Comparison of ENCODE assay signal across 16 cellular contexts in genomic region chr22:45233827-45234226, GRCh38. TPM values are rescaled to one million over a fixed set of nuclear protein-coding genes. Genes with fewer than 3 reads are reported as not detected.
DNase-seq lines count a peak whose midpoint lies in the region; ATAC-seq, FAIRE-seq and TF ChIP-seq lines count a peak whose summit lies in the region.
"Had no signal": no experiment of that assay in that cellular context is flagged by ENCODE, and none has a peak within 500 bp of the region (broad histone marks: within the 10 kb centered on the region; RNA-seq: fewer than 3 reads in every experiment).

No MANE protein-coding gene starts in this region.

- H3K27ac ChIP-seq in GM12878 (ENCODE audit: control insufficient read depth, insufficient read depth) (peak overlapping the region; percentile 24; the same call in 1 of the 2 replicates), neuronal stem cell (replicated peaks; ENCODE audit: low read length) (no peak overlapping the region), temporal lobe (ENCODE audit: low read depth, low read length) (peak overlapping the region; percentile 47)
- H3K27ac ChIP-seq: SJCRH30 had no signal

- H3K4me3 ChIP-seq in H7 (ENCODE audit: insufficient read depth, low read depth, low read length) (no peak overlapping the region), GM12878 (no peak overlapping the region), neuronal stem cell (ENCODE audit: low read length in 2 of 2) (no peak overlapping the region), HAP-1 (no peak overlapping the region)
- H3K4me3 ChIP-seq: SJCRH30 had no signal

- WGBS in GM12878 (ENCODE audit: insufficient coverage, insufficient replicate concordance, low lambda C conversion rate, missing lambda C conversion rate): over 99% methylated on average over 10 of the region's 10 CpGs
- no CpG with 5 or more reads among the region's 10 CpGs for WGBS in neuronal stem cell (ENCODE audit: extremely low coverage in 2 of 2, insufficient read length in 2 of 2, insufficient replicate concordance in 1 of 2), 2 donors

- RAD21 ChIA-PET in GM12878 (lab: Charles Lee; ENCODE audit: unreplicated experiment): interaction anchor here (0.8 to 3.8 kb wide), 7 partner anchors 12 to 70 kb away, joined by 3 to 28 read pairs (median 4); partner anchors contain the start of gene NUP50

- DNase-seq in H7 (peak; percentile 50), GM12878 (ENCODE audit: low read depth, low spot score) (no peak), neuronal stem cell (ENCODE audit: low spot score) (no peak), SW480 (ENCODE audit: low spot score) (no peak), HT-29 (ENCODE audit: low spot score) (no peak), HAP-1 (ENCODE audit: low spot score in 2 of 2) (no peak)
- DNase-seq: BE2C, HCEC 1CT, NCI-H1417, NCI-H2029, NCI-H2171 treated with DMSO at 0.1 percent for 48 hours, NCI-H510A treated with DMSO at 0.1 percent for 48 hours, SJCRH30, SW 1271 had no signal

- ATAC-seq in GM12878: no peak

- H3K36me3 ChIP-seq in H7 (replicated peaks; ENCODE audit: control insufficient read depth, insufficient read depth, low read length) (peaks cover 4% of the 10 kb centered on the region), GM12878 (ENCODE audit: control insufficient read depth in 2 of 2, insufficient read depth in 2 of 2, low read length in 1 of 2) (peaks cover 3 to 11% of the 10 kb centered on the region in 2 experiments; a peak in 2 of 4 replicates), neuronal stem cell (replicated peaks in 1 of 2; ENCODE audit: control insufficient read depth in 2 of 2, insufficient read depth in 2 of 2, low read length in 2 of 2) (no peaks in the 10 kb centered on the region), HAP-1 (replicated peaks) (peaks cover under 1% of the 10 kb centered on the region; the same call in 1 of the 2 replicates)
- H3K36me3 ChIP-seq: SJCRH30 had no signal

- H2BK12ac ChIP-seq in neuronal stem cell (ENCODE audit: low read length): no peak overlapping the region

- H4K91ac ChIP-seq in neuronal stem cell (ENCODE audit: low read depth, low read length, poor library complexity): peak overlapping the region; percentile 11

- intact Hi-C loops in GM12878 (cut with micrococcal nuclease; ENCODE audit: unreplicated experiment): no loop called here

- H2BK5ac ChIP-seq in neuronal stem cell (ENCODE audit: low read length): peak overlapping the region; percentile 62

- peak overlapping the region; percentile 25 for H3K23ac ChIP-seq in neuronal stem cell (ENCODE audit: low read depth, low read length, poor library complexity)

- no peak overlapping the region for H2BK15ac ChIP-seq in neuronal stem cell (ENCODE audit: low read length)

- H4K8ac ChIP-seq in neuronal stem cell (ENCODE audit: low read depth, low read length): peak overlapping the region; percentile 17

- FAIRE-seq in GM12878 (lab: Jason Lieb, UNC): no peak

- H3K79me2 ChIP-seq in GM12878 (ENCODE audit: control insufficient read depth, insufficient read depth, low read length): peaks cover 78% of the 10 kb centered on the region

- no peaks in the 10 kb centered on the region for H3K9me3 ChIP-seq in GM12878 (replicated peaks; ENCODE audit: control insufficient read depth, insufficient read depth, low read length)
- H3K9me3 ChIP-seq in neuronal stem cell (replicated peaks in 1 of 2; ENCODE audit: control insufficient read depth in 2 of 2, insufficient read depth in 1 of 2, low read depth in 1 of 2, low read length in 2 of 2): no peaks in the 10 kb centered on the region
- no peaks in the 10 kb centered on the region for H3K9me3 ChIP-seq in HAP-1
- H3K9me3 ChIP-seq: BE2C, SJCRH30 had no signal

- CTCF ChIA-PET in GM12878 (lab: Yijun Ruan, JAX): interaction anchor here (1.0 to 2.4 kb wide), 5 partner anchors 16 to 413 kb away, joined by 3 to 13 read pairs (median 5); no protein-coding TSS in a partner anchor

- no TSS peak for BruUV-seq in GM12878 (replicated peaks; lab: Mats Ljungman, UMichigan)

- H3K4me1 ChIP-seq in GM12878 (ENCODE audit: control insufficient read depth, insufficient read depth, low read length): peaks cover 52% of the 10 kb centered on the region
- H3K4me1 ChIP-seq in neuronal stem cell (ENCODE audit: control insufficient read depth in 2 of 2, insufficient read depth in 1 of 2, low read depth in 1 of 2, low read length in 2 of 2): peaks cover 2 to 5% of the 10 kb centered on the region in 2 donors
- peaks cover under 1% of the 10 kb centered on the region; the same call in 1 of the 2 replicates for H3K4me1 ChIP-seq in HAP-1
- H3K4me1 ChIP-seq: BE2C, SJCRH30 had no signal

- SMC1A ChIA-PET in GM12878 (lab: Charles Lee; ENCODE audit: uncharacterized antibody, unreplicated experiment): interaction anchor here (0.7 to 5.2 kb wide), 9 partner anchors 13 to 97 kb away, joined by 3 to 32 read pairs (median 5); no protein-coding TSS in a partner anchor

- POLR2A ChIA-PET in GM12878 (lab: Charles Lee): interaction anchor here (1.2 to 2.8 kb wide), 4 partner anchors 12 to 70 kb away, joined by 3 to 16 read pairs (median 8); partner anchors contain the start of gene NUP50

- no peak overlapping the region for H2BK120ac ChIP-seq in neuronal stem cell (ENCODE audit: low read depth, low read length)

- H3K9ac ChIP-seq in GM12878 (ENCODE audit: control insufficient read depth, insufficient read depth, low read length) (peak overlapping the region; percentile 1; the same call in 1 of the 2 replicates), neuronal stem cell (ENCODE audit: low read depth, low read length, poor library complexity) (no peak overlapping the region)

- H3K27me3 ChIP-seq in H7 (ENCODE audit: control insufficient read depth, insufficient read depth, low read length) (no peaks in the 10 kb centered on the region), GM12878 (replicated peaks in 1 of 2; ENCODE audit: control insufficient read depth in 2 of 2, insufficient read depth in 2 of 2, low read length in 1 of 2) (no peaks in the 10 kb centered on the region), neuronal stem cell (ENCODE audit: control insufficient read depth in 3 of 3, insufficient read depth in 3 of 3, low read depth in 1 of 3, low read length in 3 of 3) (no peaks in the 10 kb centered on the region), HAP-1 (ENCODE audit: low read depth) (no peaks in the 10 kb centered on the region)
- H3K27me3 ChIP-seq: BE2C, SJCRH30 had no signal

- no peak overlapping the region for H3K4ac ChIP-seq in neuronal stem cell (ENCODE audit: low read length)

- in situ Hi-C loops in GM12878 (cut with MboI) (no loop called here), HAP-1 (cut with MboI; ENCODE audit: low sequenced_read_pairs) (no loop called here)

- no peak for TF ChIP-seq RAD21 in GM12878 (IDR thresholded peaks at IDR 0.05; ENCODE audit: insufficient read depth, low read depth, low read length)

- peak overlapping the region; percentile 85 for H3K14ac ChIP-seq in neuronal stem cell (ENCODE audit: low read length)

- peak; percentile 44; the same call in 1 of the 2 replicates for TF ChIP-seq POLR2A in GM12878 (IDR thresholded peaks at IDR 0.05; ENCODE audit: low read depth, low read length)

- H2AK5ac ChIP-seq in neuronal stem cell (ENCODE audit: low read depth, low read length): no peak overlapping the region

- no peak overlapping the region for H3K18ac ChIP-seq in neuronal stem cell (ENCODE audit: low read length)

- no peaks in the 10 kb centered on the region for H4K20me1 ChIP-seq in GM12878 (ENCODE audit: control insufficient read depth, insufficient read depth)

- no peak overlapping the region for H2AFZ ChIP-seq in GM12878 (ENCODE audit: control insufficient read depth, low read depth, low read length)
- H2AFZ ChIP-seq in neuronal stem cell (ENCODE audit: low read length): no peak overlapping the region

- H3K79me1 ChIP-seq in neuronal stem cell (ENCODE audit: low read depth, low read length): peaks cover 12% of the 10 kb centered on the region

- TF ChIP-seq EP300 in GM12878 (IDR thresholded peaks at IDR 0.05; ENCODE audit: borderline replicate concordance in 1 of 2, control insufficient read depth in 1 of 2, low read depth in 2 of 2, low read length in 2 of 2): no peak

- no peak for TF ChIP-seq CTCF in GM12878 (IDR thresholded peaks at IDR 0.05 in 2 of 3, conservative IDR thresholded peaks at IDR 0.05 in 1 of 3; ENCODE audit: control insufficient read depth in 2 of 3, extremely low read depth in 1 of 3, insufficient read depth in 1 of 3, low read depth in 3 of 3, low read length in 3 of 3)

- peak overlapping the region; percentile 88 for H3K4me2 ChIP-seq in GM12878 (ENCODE audit: control insufficient read depth, insufficient read depth)
- H3K4me2 ChIP-seq in neuronal stem cell (ENCODE audit: insufficient read depth, low read length, poor library complexity, severe bottlenecking): no peak overlapping the region

RNA-seq across cellular contexts. Expression of gene KIAA0930, which starts 6.9 kb away (rescaled TPM):
- total RNA-seq in H7 (2014; rRNA removed; shearing (Covaris generic)): 37.5 and 43.9 TPM in 2 replicates
- 25.3 and 27.5 TPM in 2 replicates for total RNA-seq in GM12878 (2013; cell fraction: nucleolus; rRNA removed)
- 99.8 and 102 TPM in 2 replicates for total RNA-seq in GM12878 (2014; rRNA removed)
- 39.2 and 45.2 TPM in 2 replicates for total RNA-seq in GM12878 (2014; rRNA removed; fragmentation: Illumina TruSeq; extraction: Trizol)
- 125 and 127 TPM in 2 replicates for total RNA-seq in GM12878 (2021)
- polyA plus RNA-seq in GM12878 (2011; ENCODE audit: low read depth): 23.2 TPM
- 38.7 and 58.2 TPM in 2 replicates for polyA plus RNA-seq in GM12878 (2011; rRNA removed)
- 79.0 and 81.0 TPM in 2 replicates for polyA plus RNA-seq in GM12878 (2011; cell fraction: cytosol; rRNA removed)
- 65.6 and 80.7 TPM in 2 replicates for polyA plus RNA-seq in GM12878 (2011; cell fraction: nucleus; rRNA removed)
- polyA plus RNA-seq in GM12878 (2012): 57.8 and 60.4 TPM in 2 replicates
- polyA plus RNA-seq in GM12878 (2014; fragmentation: Illumina TruSeq; extraction: Trizol): 13.4 and 47.4 TPM in 2 replicates
- polyA plus RNA-seq in GM12878 (2014; fragmentation: Nextera tagmentation; extraction: Ambion mirVana): 1 to 10 TPM; 3.6 to 9.2 TPM
- 114 and 120 TPM in 2 replicates for polyA plus RNA-seq in GM12878 (2014; rRNA removed)
- polyA plus RNA-seq in GM12878 (2016; fragmentation: Nextera tagmentation; extraction: Ambion mirVana): 10 to 100 TPM; 14.2 to 16.3 TPM
- polyA minus RNA-seq in GM12878 (2011; rRNA and poly(A)+ RNA removed): 26.4 and 47.9 TPM in 2 replicates
- polyA minus RNA-seq in GM12878 (2011; cell fraction: cytosol; rRNA and poly(A)+ RNA removed): 20.2 and 21.9 TPM in 2 replicates
- polyA minus RNA-seq in GM12878 (2011; cell fraction: nucleus; rRNA and poly(A)+ RNA removed): 10.3 and 17.9 TPM in 2 replicates
- 62.1 TPM for polyA plus RNA-seq in neuronal stem cell (2013, experiment 1 of 2)
- polyA plus RNA-seq in neuronal stem cell (2013, experiment 2 of 2): 61.2 TPM
- total RNA-seq in temporal lobe: 42.0 TPM
- total RNA-seq in HT-29 (2014; rRNA removed; shearing (Covaris generic)): 43.2 and 49.0 TPM in 2 replicates

RNA-seq across cellular contexts. Expression of gene UPK3A, which starts 50.9 kb away (rescaled TPM):
- 0.41 TPM in 1 of 2 replicates, not detected in the other for total RNA-seq in H7 (2014; rRNA removed; shearing (Covaris generic))
- total RNA-seq in GM12878 (2013; cell fraction: nucleolus; rRNA removed): not detected in 2 replicates
- not detected in 2 replicates for total RNA-seq in GM12878 (2014; rRNA removed)
- not detected in 2 replicates for total RNA-seq in GM12878 (2014; rRNA removed; fragmentation: Illumina TruSeq; extraction: Trizol)
- not detected in 2 replicates for total RNA-seq in GM12878 (2021)
- polyA plus RNA-seq in GM12878 (2011; ENCODE audit: low read depth): not detected
- polyA plus RNA-seq in GM12878 (2011; rRNA removed): not detected in 2 replicates
- not detected in 2 replicates for polyA plus RNA-seq in GM12878 (2011; cell fraction: cytosol; rRNA removed)
- polyA plus RNA-seq in GM12878 (2011; cell fraction: nucleus; rRNA removed): not detected in 2 replicates
- polyA plus RNA-seq in GM12878 (2012): 0.18 TPM in 1 of 2 replicates, not detected in the other
- not detected in 2 replicates for polyA plus RNA-seq in GM12878 (2014; fragmentation: Illumina TruSeq; extraction: Trizol)
- not detected for polyA plus RNA-seq in GM12878 (2014; fragmentation: Nextera tagmentation; extraction: Ambion mirVana)
- not detected in 2 replicates for polyA plus RNA-seq in GM12878 (2014; rRNA removed)
- polyA plus RNA-seq in GM12878 (2016; fragmentation: Nextera tagmentation; extraction: Ambion mirVana): not detected
- polyA minus RNA-seq in GM12878 (2011; rRNA and poly(A)+ RNA removed): not detected in 2 replicates
- polyA minus RNA-seq in GM12878 (2011; cell fraction: cytosol; rRNA and poly(A)+ RNA removed): not detected in 2 replicates
- polyA minus RNA-seq in GM12878 (2011; cell fraction: nucleus; rRNA and poly(A)+ RNA removed): not detected in 2 replicates
- 0.20 TPM for polyA plus RNA-seq in neuronal stem cell (2013, experiment 1 of 2)
- 0.25 TPM for polyA plus RNA-seq in neuronal stem cell (2013, experiment 2 of 2)
- total RNA-seq in temporal lobe: not detected
- 4.7 and 6.0 TPM in 2 replicates for total RNA-seq in HT-29 (2014; rRNA removed; shearing (Covaris generic))
- total RNA-seq: RPMI7951, SJCRH30 had no signal
